In genomic region chr2:149256877-149257276, GRCh38 we compare ENCODE assay signal across 5 cellular contexts.
DNase-seq lines count a peak whose midpoint lies in the region; ATAC-seq, FAIRE-seq and TF ChIP-seq lines count a peak whose summit lies in the region.
"Not testable (repeated sequence)": the region's sequence is repeated elsewhere in the genome, so short reads cannot be mapped to it uniquely, and the experiment has no call there.

No MANE protein-coding gene starts in this region.

- not testable (repeated sequence) for H4K5ac ChIP-seq in H9 (ENCODE audit: insufficient read length, low read depth, low read length); H1 (ENCODE audit: insufficient read length, low read depth, low read length)

- DNase-seq in GM23338 (ENCODE audit: low spot score); H9; HCT116 (ENCODE audit: low read depth, low spot score); H1 (ENCODE audit: low read depth in 1 of 2, low spot score in 2 of 2); endodermal cell: not testable (repeated sequence)

- H3K9me3 ChIP-seq in H9 (ENCODE audit: control insufficient read depth, low read depth, low read length); HCT116 (ENCODE audit: control insufficient read depth in 1 of 2, insufficient read depth in 1 of 2, low read depth in 1 of 2, low read length in 2 of 2); H1 (ENCODE audit: insufficient read depth in 2 of 2, low read depth in 1 of 2, low read length in 1 of 2); endodermal cell (ENCODE audit: control insufficient read depth, low read length): not testable (repeated sequence)

- H3K27me3 ChIP-seq in GM23338 (ENCODE audit: insufficient read depth); H9 (ENCODE audit: insufficient read depth, low read length); HCT116 (ENCODE audit: insufficient read depth, low read length); H1 (replicated peaks in 1 of 4; ENCODE audit: control insufficient read depth in 3 of 4, extremely low read depth in 1 of 4, insufficient read depth in 3 of 4, low read length in 3 of 4): not testable (repeated sequence)
- H3K27me3 ChIP-seq in endodermal cell (ENCODE audit: control insufficient read depth, insufficient read depth, low read length, poor library complexity, severe bottlenecking), result peaks cover 45% of the 10 kb centered on the region

- intact Hi-C loops in HCT116 (cut with micrococcal nuclease), result not testable (repeated sequence)

- ATAC-seq in GM23338, HCT116: not testable (repeated sequence)

- H3K9me2 ChIP-seq in GM23338 (ENCODE audit: insufficient read depth); HCT116 (ENCODE audit: insufficient read depth): not testable (repeated sequence)

- H3K4ac ChIP-seq in H9 (ENCODE audit: low read depth, low read length); H1 (replicated peaks; ENCODE audit: insufficient read length, low read depth, low read length): not testable (repeated sequence)

- H3K4me3 ChIP-seq in GM23338; HCT116 (replicated peaks in 1 of 2; ENCODE audit: low read depth in 1 of 2, low read length in 2 of 2); H1 (ENCODE audit: extremely low read depth in 1 of 4, insufficient read depth in 2 of 4, low read depth in 3 of 4, low read length in 4 of 4); endodermal cell (ENCODE audit: low read length): not testable (repeated sequence)

- FAIRE-seq in H1 (lab: Jason Lieb, UNC), result not testable (repeated sequence)

- not testable (repeated sequence) for H2AK5ac ChIP-seq in H9 (ENCODE audit: insufficient read length, low read length); H1 (ENCODE audit: low read depth, low read length)

- not testable (repeated sequence) for H3K9me3 Mint-ChIP-seq in GM23338
- H3K9me3 Mint-ChIP-seq in H9 (peaks cover 9 to 13% of the 10 kb centered on the region in 2 experiments; a peak in 4 of 5 replicates), endodermal cell (peaks cover 30% of the 10 kb centered on the region)

- not testable (repeated sequence) for H3K4me2 ChIP-seq in GM23338; H9 (ENCODE audit: insufficient read depth, insufficient read length, low read length); HCT116 (ENCODE audit: low read length); H1 (ENCODE audit: insufficient read depth in 1 of 2, low read depth in 2 of 2, low read length in 2 of 2)

- not testable (repeated sequence) for H2BK120ac ChIP-seq in H9 (ENCODE audit: low read depth, low read length, poor library complexity, severe bottlenecking); H1 (replicated peaks; ENCODE audit: low read depth, low read length)

- H3K27ac ChIP-seq in GM23338 (ENCODE audit: low read depth); H9 (ENCODE audit: insufficient read length, low read depth, low read length); HCT116 (ENCODE audit: low read depth, low read length); H1 (ENCODE audit: low read depth, low read length); endodermal cell (ENCODE audit: low read depth, low read length): not testable (repeated sequence)

- not testable (repeated sequence) for H2BK5ac ChIP-seq in H9 (ENCODE audit: insufficient read length, low read length); H1 (ENCODE audit: low read depth, low read length)

- H4K20me1 ChIP-seq in GM23338 (replicated peaks; ENCODE audit: insufficient read depth); H9 (ENCODE audit: control insufficient read depth, insufficient read depth, insufficient read length); HCT116 (ENCODE audit: insufficient read depth); H1 (replicated peaks in 1 of 2; ENCODE audit: control insufficient read depth in 1 of 2, insufficient read depth in 2 of 2, low read length in 2 of 2): not testable (repeated sequence)

- BruUV-seq in HCT116 (replicated peaks; lab: Mats Ljungman, UMichigan), result not testable (repeated sequence)

- H2AFZ ChIP-seq in GM23338; H9 (ENCODE audit: low read length); HCT116 (ENCODE audit: low read depth, low read length, poor library complexity, severe bottlenecking); H1 (ENCODE audit: low read length): not testable (repeated sequence)

- TF ChIP-seq EP300 in H1 (IDR thresholded peaks at IDR 0.05; ENCODE audit: borderline replicate concordance in 1 of 2, low read depth in 2 of 2, low read length in 2 of 2), result not testable (repeated sequence)

- POLR2A ChIA-PET in HCT116 (lab: Charles Lee); H1 (lab: Charles Lee; ENCODE audit: partially characterized antibody): not testable (repeated sequence)

- H3K79me2 ChIP-seq in GM23338 (replicated peaks; ENCODE audit: insufficient read depth); H9 (ENCODE audit: insufficient read depth, low read length); HCT116 (ENCODE audit: insufficient read depth, low read length); H1 (ENCODE audit: control insufficient read depth in 1 of 2, insufficient read depth in 2 of 2, low read length in 2 of 2): not testable (repeated sequence)

- not testable (repeated sequence) for H3K56ac ChIP-seq in H9 (ENCODE audit: insufficient read length, low read depth, low read length); H1 (replicated peaks; ENCODE audit: insufficient read length, low read depth, low read length)

- WGBS in H9 (ENCODE audit: extremely low coverage, insufficient read length, low lambda C conversion rate), result no CpG with 5 or more reads among the region's 3 CpGs
- 95% methylated on average over 3 of the region's 3 CpGs; no CpG with 5 or more reads in 1 of the 2 experiments for WGBS in H1 (ENCODE audit: extremely low coverage in 1 of 2, insufficient coverage in 1 of 2, insufficient read length in 1 of 2, insufficient replicate concordance in 2 of 2, low coverage in 1 of 2, low lambda C conversion rate in 2 of 2, missing lambda C conversion rate in 1 of 2), 2 experiments
- 86% methylated on average over 3 of the region's 3 CpGs; no CpG with 5 or more reads in 1 of the 2 experiments for WGBS in endodermal cell (ENCODE audit: insufficient coverage in 1 of 2, insufficient read length in 1 of 2), 2 experiments

- H3K27me3 Mint-ChIP-seq in GM23338 (ENCODE audit: insufficient read depth, low read depth, poor library complexity); H9 (ENCODE audit: low read depth): not testable (repeated sequence)
- H3K27me3 Mint-ChIP-seq in endodermal cell (ENCODE audit: insufficient read depth), result peaks cover 86% of the 10 kb centered on the region

- H3K4me1 ChIP-seq in GM23338 (ENCODE audit: insufficient read depth); H9 (ENCODE audit: insufficient read depth, low read length); HCT116 (ENCODE audit: control insufficient read depth in 1 of 2, insufficient read depth in 2 of 2, low read length in 2 of 2); H1 (replicated peaks in 1 of 4; ENCODE audit: control insufficient read depth in 3 of 4, insufficient read depth in 4 of 4, low read length in 3 of 4); endodermal cell (ENCODE audit: control insufficient read depth, insufficient read depth, low read length): not testable (repeated sequence)

- not testable (repeated sequence) for H3K4me3 Mint-ChIP-seq in GM23338, H9, endodermal cell

- H2BK15ac ChIP-seq in H9 (ENCODE audit: low read depth, low read length); H1 (ENCODE audit: low read length): not testable (repeated sequence)

- H3T11ph ChIP-seq in H9 (ENCODE audit: low read length), result not testable (repeated sequence)

- not testable (repeated sequence) for H3K18ac ChIP-seq in H9 (ENCODE audit: insufficient read length, low read depth, low read length); H1 (ENCODE audit: extremely low read depth, low read length)

- not testable (repeated sequence) for H4K8ac ChIP-seq in H9 (replicated peaks; ENCODE audit: insufficient read length, low read depth, low read length); H1 (ENCODE audit: extremely low read depth, insufficient read depth, low read length)

- TF ChIP-seq POLR2A in HCT116 (IDR thresholded peaks at IDR 0.05; ENCODE audit: borderline replicate concordance, extremely low read depth, insufficient read depth, insufficient read length); H1 (IDR thresholded peaks at IDR 0.05; ENCODE audit: control extremely low read depth in 1 of 2, low read depth in 2 of 2, low read length in 2 of 2): not testable (repeated sequence)

- RAD21 ChIA-PET in HCT116 (lab: Charles Lee; ENCODE audit: low non-redundant PET in 1 of 2, low total read pairs in 2 of 2, uncharacterized antibody in 2 of 2, unreplicated experiment in 2 of 2), result not testable (repeated sequence)

- H3K79me1 ChIP-seq in H9 (ENCODE audit: insufficient read depth, low read depth, low read length, poor library complexity, severe bottlenecking); H1 (ENCODE audit: low read depth, low read length): not testable (repeated sequence)

- not testable (repeated sequence) for H3K14ac ChIP-seq in H9 (ENCODE audit: insufficient read depth, low read length); H1 (ENCODE audit: insufficient read length)

- not testable (repeated sequence) for H3K23me2 ChIP-seq in H9 (ENCODE audit: insufficient read length, low read depth, low read length, poor library complexity, severe bottlenecking); H1 (ENCODE audit: low read depth, low read length)

- not testable (repeated sequence) for H4K91ac ChIP-seq in H9 (ENCODE audit: insufficient read length, low read depth, low read length); H1 (replicated peaks; ENCODE audit: insufficient read length, low read length)

- H3F3A ChIP-seq in GM23338 (replicated peaks; ENCODE audit: low read depth), result not testable (repeated sequence)

- H3K4me1 Mint-ChIP-seq in GM23338, result not testable (repeated sequence)
- H3K4me1 Mint-ChIP-seq in H9, result peaks cover 12% of the 10 kb centered on the region in 2 experiments
- peaks cover 25% of the 10 kb centered on the region for H3K4me1 Mint-ChIP-seq in endodermal cell

- 0 out of 2 replicates have a peak, but pooled peaks have one; percentile 5 for TF ChIP-seq RAD21 in HCT116 (IDR thresholded peaks at IDR 0.05; ENCODE audit: low read depth)
- peak; percentile 32 to 35 for TF ChIP-seq RAD21 in H1 (IDR thresholded peaks at IDR 0.05 in 1 of 2, conservative IDR thresholded peaks at IDR 0.05 in 1 of 2; ENCODE audit: low read depth in 2 of 2, low read length in 2 of 2)

- H3K36me3 Mint-ChIP-seq in GM23338 (ENCODE audit: low read depth); endodermal cell (ENCODE audit: low read depth): not testable (repeated sequence)
- peaks cover 1 to 14% (median 2%) of the 10 kb centered on the region in 3 experiments; a peak in 6 of 7 replicates for H3K36me3 Mint-ChIP-seq in H9 (ENCODE audit: insufficient read depth in 1 of 3, low read depth in 3 of 3)

- not testable (repeated sequence) for H3K23ac ChIP-seq in H9 (ENCODE audit: insufficient read length, low read depth, low read length); H1 (ENCODE audit: insufficient read length)

- H3K9ac ChIP-seq in H9 (ENCODE audit: extremely low read depth, insufficient read length, low read length); HCT116 (ENCODE audit: low read length); H1 (replicated peaks in 1 of 4; ENCODE audit: extremely low read depth in 1 of 4, low read depth in 3 of 4, low read length in 3 of 4); endodermal cell (ENCODE audit: extremely low read depth, low read length, poor library complexity, severe bottlenecking): not testable (repeated sequence)

- peak; percentile 15 to 55; a peak in 2 of 4 replicates for TF ChIP-seq CTCF in GM23338 (conservative IDR thresholded peaks at IDR 0.05; ENCODE audit: low read depth in 2 of 2)
- peak; percentile 33; the same call in 2 of the 3 replicates for TF ChIP-seq CTCF in H9 (conservative IDR thresholded peaks at IDR 0.05)
- TF ChIP-seq CTCF in HCT116 (IDR thresholded peaks at IDR 0.05 in 2 of 3, conservative IDR thresholded peaks at IDR 0.05 in 1 of 3; ENCODE audit: borderline replicate concordance in 1 of 3, insufficient read depth in 1 of 3, low read depth in 2 of 3, low read length in 2 of 3), result not testable (repeated sequence)
- TF ChIP-seq CTCF in H1 (IDR thresholded peaks at IDR 0.05; ENCODE audit: control extremely low read depth in 1 of 3, insufficient read depth in 1 of 3, low read depth in 1 of 3, low read length in 3 of 3), result peak in 1 of 3 experiments; percentile 0; a peak in 1 of 4 replicates
- TF ChIP-seq CTCF in endodermal cell (conservative IDR thresholded peaks at IDR 0.05), result peak; percentile 63

- H3K27ac Mint-ChIP-seq in GM23338, H9, endodermal cell: not testable (repeated sequence)

- CTCF ChIA-PET in HCT116 (lab: Charles Lee), result not testable (repeated sequence)
- CTCF ChIA-PET in H1 (lab: Charles Lee; ENCODE audit: partially characterized antibody), result interaction anchor here (0.7 to 1.9 kb wide), 8 partner anchors 9 to 239 kb away, joined by 3 to 5 read pairs (median 3); no protein-coding TSS in a partner anchor

- H2BK20ac ChIP-seq in H9 (ENCODE audit: low read depth, low read length, poor library complexity, severe bottlenecking); H1 (ENCODE audit: low read length): not testable (repeated sequence)

- not testable (repeated sequence) for H3K36me3 ChIP-seq in GM23338 (ENCODE audit: insufficient read depth); HCT116 (ENCODE audit: control insufficient read depth in 1 of 2, insufficient read depth in 2 of 2, low read length in 2 of 2); H1 (ENCODE audit: control insufficient read depth in 2 of 4, insufficient read depth in 4 of 4, low read length in 3 of 4); endodermal cell (ENCODE audit: control insufficient read depth, insufficient read depth, low read length)

- H2BK12ac ChIP-seq in H9 (ENCODE audit: insufficient read length, low read depth, low read length); H1 (ENCODE audit: low read depth, low read length): not testable (repeated sequence)
